ENCODE assay signal across 8 cellular contexts in genomic region chr19:37370386-37370879, GRCh38. TPM values are rescaled to one million over a fixed set of nuclear protein-coding genes. Genes with fewer than 3 reads are reported as not detected.
A peak's percentile ranks its signal among the peaks of the same experiment; 100 is the strongest.
DNase-seq lines count a peak whose midpoint lies in the region; ATAC-seq and TF ChIP-seq lines count a peak whose summit lies in the region.
"Not testable (repeated sequence)": the region's sequence is repeated elsewhere in the genome, so short reads cannot be mapped to it uniquely, and the experiment has no call there.

No MANE protein-coding gene starts in this region.

- H3K36me3 Mint-ChIP-seq in T-helper 1 cell treated with Interleukin-12 subunit alpha and Interleukin-12 subunit beta and Interleukin-4 antibody, amounts not matched to agents 30 μg/mL and 1 μg/mL, for 36 hours (ENCODE audit: low read depth): peaks cover 15% of the 10 kb centered on the region

- POLR2A ChIA-PET in HEK293 (lab: Yijun Ruan, JAX): interaction anchor here (0.5 to 2.1 kb wide), 43 partner anchors 9 to 1668 kb away, joined by 3 to 49 read pairs (median 4); partner anchors contain the start of genes SIPA1L3, WDR87, ZFP14 and ZFP30

- H3K4me3 ChIP-seq in HEK293 (ENCODE audit: low read depth, low read length) (peak overlapping the region; percentile 48), HUES48 (ENCODE audit: low read depth, low read length) (peak overlapping the region; percentile 82), breast epithelium (peak overlapping the region; percentile 56 to 72 (median 59)), hepatocyte (peak overlapping the region; percentile 49), neuron (ENCODE audit: low read length) (peak overlapping the region; percentile 67), tibial nerve (peak overlapping the region; percentile 52 to 58 (median 56))

- not testable (repeated sequence) for TF ChIP-seq EP300 in tibial nerve (IDR thresholded peaks at IDR 0.05)

- not testable (repeated sequence) for TF ChIP-seq CTCF in HEK293 (tag by site-specific recombination; IDR thresholded peaks at IDR 0.05); hepatocyte (IDR thresholded peaks at IDR 0.05; ENCODE audit: poor library complexity); tibial nerve (IDR thresholded peaks at IDR 0.05)
- TF ChIP-seq CTCF in breast epithelium (IDR thresholded peaks at IDR 0.05): peak in 2 of 3 donors; percentile 8 to 9

- not testable (repeated sequence) for H3K4me1 ChIP-seq in HEK293 (ENCODE audit: control insufficient read depth, insufficient read depth, low read length); HUES48 (ENCODE audit: control insufficient read depth, insufficient read depth, low read length); breast epithelium; hepatocyte (ENCODE audit: insufficient read depth); neuron (ENCODE audit: insufficient read depth, low read length)
- H3K4me1 ChIP-seq in tibial nerve: peaks cover 0 to 17% (median 4%) of the 10 kb centered on the region in 4 donors

- H3K27ac ChIP-seq in HEK293 (ENCODE audit: extremely low read depth, low read depth, low read length) (peak overlapping the region; percentile 52; the same call in 1 of the 2 replicates), breast epithelium (peak overlapping the region; percentile 86 to 89), hepatocyte (peak overlapping the region; percentile 56), tibial nerve (peak overlapping the region; percentile 61 to 93 (median 88))
- not testable (repeated sequence) for H3K27ac ChIP-seq in HUES48 (ENCODE audit: low read depth, low read length)

- H2AFZ ChIP-seq in hepatocyte (peak overlapping the region; percentile 71), neuron (ENCODE audit: low read depth, low read length) (peak overlapping the region; percentile 55)

- peaks cover 27 to 42% of the 10 kb centered on the region in 2 experiments for H3K36me3 ChIP-seq in HEK293 (ENCODE audit: control insufficient read depth in 2 of 2, insufficient read depth in 1 of 2, low read length in 2 of 2)
- H3K36me3 ChIP-seq in HUES48 (ENCODE audit: control insufficient read depth, insufficient read depth, low read length); breast epithelium; hepatocyte (replicated peaks; ENCODE audit: insufficient read depth, low read depth): not testable (repeated sequence)
- peaks cover 11% of the 10 kb centered on the region for H3K36me3 ChIP-seq in neuron (ENCODE audit: insufficient read depth, low read length)
- H3K36me3 ChIP-seq in tibial nerve: peaks cover 0 to 30% (median 2%) of the 10 kb centered on the region in 3 donors

- not testable (repeated sequence) for H3K4me1 Mint-ChIP-seq in T-helper 1 cell treated with Interleukin-12 subunit alpha and Interleukin-12 subunit beta and Interleukin-4 antibody, amounts not matched to agents 30 μg/mL and 1 μg/mL, for 36 hours (ENCODE audit: low read depth)

- H4K20me1 ChIP-seq in hepatocyte (ENCODE audit: insufficient read depth, poor library complexity, severe bottlenecking): not testable (repeated sequence)

- TF ChIP-seq POLR2A in GM18505 (IDR thresholded peaks at IDR 0.05; ENCODE audit: borderline replicate concordance, extremely low read depth, insufficient read depth, insufficient read length); breast epithelium (IDR thresholded peaks at IDR 0.05); tibial nerve (IDR thresholded peaks at IDR 0.05): not testable (repeated sequence)

- H3K9me2 ChIP-seq in hepatocyte (replicated peaks; ENCODE audit: insufficient read depth): not testable (repeated sequence)

- peak; percentile 20 for ATAC-seq in GM18505 (IDR thresholded peaks at IDR 0.05; ENCODE audit: unreplicated experiment)

- H3K9me3 ChIP-seq in HEK293 (ENCODE audit: control insufficient read depth, insufficient read depth, low read depth, low read length); HUES48 (ENCODE audit: control insufficient read depth, insufficient read depth, low read length); hepatocyte (ENCODE audit: low read depth): not testable (repeated sequence)
- H3K9me3 ChIP-seq in breast epithelium (peaks cover 18 to 24% of the 10 kb centered on the region in 2 donors), neuron (ENCODE audit: low read length) (peaks cover 23% of the 10 kb centered on the region), tibial nerve (peaks cover 0 to 32% (median 4%) of the 10 kb centered on the region in 4 donors)

- H3K27ac Mint-ChIP-seq in T-helper 1 cell treated with Interleukin-12 subunit alpha and Interleukin-12 subunit beta and Interleukin-4 antibody, amounts not matched to agents 30 μg/mL and 1 μg/mL, for 36 hours: peak overlapping the region; percentile 93

- DNase-seq in breast epithelium (ENCODE audit: low spot score in 2 of 2); hepatocyte (ENCODE audit: low spot score); tibial nerve (ENCODE audit: low spot score in 2 of 2): not testable (repeated sequence)

- not testable (repeated sequence) for H3K27me3 Mint-ChIP-seq in T-helper 1 cell treated with Interleukin-12 subunit alpha and Interleukin-12 subunit beta and Interleukin-4 antibody, amounts not matched to agents 30 μg/mL and 1 μg/mL, for 36 hours (ENCODE audit: low read depth)

- 28% methylated on average over 18 of the region's 18 CpGs for WGBS in hepatocyte (ENCODE audit: low lambda C conversion rate, missing lambda C conversion rate)
- 7 to 10% methylated on average over 16 to 18 of the region's 18 CpGs for WGBS in tibial nerve, 2 donors

- intact Hi-C loops in breast epithelium (cut with DNase I; ENCODE audit: low total_unique reads): not testable (repeated sequence)

- H3K79me2 ChIP-seq in hepatocyte: peaks cover 10% of the 10 kb centered on the region

- not testable (repeated sequence) for H3K27me3 ChIP-seq in HUES48 (ENCODE audit: control insufficient read depth, insufficient read depth, low read length); breast epithelium; hepatocyte; neuron (ENCODE audit: insufficient read depth, low read length); tibial nerve

- H3K4me2 ChIP-seq in hepatocyte: peak overlapping the region; percentile 70

- peak overlapping the region; percentile 99 for H3K4me3 Mint-ChIP-seq in T-helper 1 cell treated with Interleukin-12 subunit alpha and Interleukin-12 subunit beta and Interleukin-4 antibody, amounts not matched to agents 30 μg/mL and 1 μg/mL, for 36 hours

- peak overlapping the region; percentile 73 for H3K9ac ChIP-seq in HUES48 (ENCODE audit: low read depth, low read length)

- CTCF ChIA-PET in HEK293 (lab: Yijun Ruan, JAX): interaction anchor here (0.8 to 2.0 kb wide), 5 partner anchors 8 to 581 kb away, joined by 3 to 6 read pairs (median 4); no protein-coding TSS in a partner anchor

- H3K9me3 Mint-ChIP-seq in T-helper 1 cell treated with Interleukin-12 subunit alpha and Interleukin-12 subunit beta and Interleukin-4 antibody, amounts not matched to agents 30 μg/mL and 1 μg/mL, for 36 hours: peaks cover 29% of the 10 kb centered on the region

TF ChIP-seq in HEK293, 187 proteins besides CTCF, POLR2A, EP300 and RAD21 (continues in another document):
- TF ChIP-seq ZNF645 (tag by site-specific recombination; IDR thresholded peaks at IDR 0.05) (0 out of 2 replicates have a peak, but pooled peaks have one; percentile 64), ZNF558 (tag by site-specific recombination; IDR thresholded peaks at IDR 0.05) (0 out of 2 replicates have a peak, but pooled peaks have one; percentile 75), ZNF416 (tag by site-specific recombination; IDR thresholded peaks at IDR 0.05) (0 out of 2 replicates have a peak, but pooled peaks have one; percentile 59), ZFP37 (tag by site-specific recombination; IDR thresholded peaks at IDR 0.05) (peak; percentile 78; the same call in 1 of the 2 replicates), KLF7 (tag by site-specific recombination; IDR thresholded peaks at IDR 0.05; ENCODE audit: borderline replicate concordance) (peak; percentile 79; the same call in 1 of the 2 replicates), ZSCAN5A (tag by site-specific recombination; IDR thresholded peaks at IDR 0.05) (peak; percentile 67; the same call in 1 of the 2 replicates), WT1 (tag by site-specific recombination; IDR thresholded peaks at IDR 0.05) (peak; percentile 61; the same call in 1 of the 2 replicates)

RNA-seq across cellular contexts. Expression of gene ZNF527, which starts 0.5 kb away (rescaled TPM):
- total RNA-seq in breast epithelium (10 to 100 TPM in 1 of 3 donors, 1 to 10 TPM in 2; 6.7 to 14.2 (median 9.5) TPM), hepatocyte (7.3 TPM in 2 replicates), tibial nerve (10 to 100 TPM in 1 of 4 donors, 1 to 10 TPM in 3; 6.3 to 13.5 (median 9.0) TPM)
- 1.7 and 1.9 TPM in 2 replicates for polyA plus RNA-seq in hepatocyte
